8 cellular contexts compared by ENCODE assay signal in genomic region chr7:30510124-30511074, GRCh38. TPM values are rescaled to one million over a fixed set of nuclear protein-coding genes. Genes with fewer than 3 reads are reported as not detected.
DNase-seq lines count a peak whose midpoint lies in the region; ATAC-seq and TF ChIP-seq lines count a peak whose summit lies in the region.

No MANE protein-coding gene starts in this region.

- H3K9me3 ChIP-seq in OCI-LY3 (ENCODE audit: insufficient read depth, low read length) = no peaks in the 10 kb centered on the region
- no peaks in the 10 kb centered on the region for H3K9me3 ChIP-seq in body of pancreas
- H3K9me3 ChIP-seq in thoracic aorta = no peaks in the 10 kb centered on the region

- no peak overlapping the region for H3K27ac ChIP-seq in OCI-LY3 (ENCODE audit: low read length)
- peak overlapping the region in 2 of 4 donors; percentile 15 to 16 for H3K27ac ChIP-seq in body of pancreas
- H3K27ac ChIP-seq in thoracic aorta = no peak overlapping the region

- TF ChIP-seq CTCF in OCI-LY3 (IDR thresholded peaks at IDR 0.05; ENCODE audit: low read depth, low read length) = peak; percentile 75
- TF ChIP-seq CTCF in body of pancreas (IDR thresholded peaks at IDR 0.05) = peak; percentile 65 to 86 (median 71)
- TF ChIP-seq CTCF in thoracic aorta (IDR thresholded peaks at IDR 0.05) = peak; percentile 67

- H3K27ac Mint-ChIP-seq in activated T-helper 1 cell treated with anti-CD3 and anti-CD28 coated beads, Interleukin-12 subunit alpha, Interleukin-12 subunit beta, Interleukin-2, Interleukin-4 antibody, amounts not matched to agents 30 ng/mL and 10 ng/mL and 1 ng/mL, durations not matched to agents 14 hours and 24 hours and 36 hours = no peak overlapping the region

- no peak for TF ChIP-seq POLR2A in body of pancreas (IDR thresholded peaks at IDR 0.05)

- 60 to 70% methylated on average over 4 of the region's 4 CpGs for WGBS in body of pancreas, 2 donors

- peaks cover 4% of the 10 kb centered on the region for H3K36me3 Mint-ChIP-seq in activated T-helper 1 cell treated with anti-CD3 and anti-CD28 coated beads, Interleukin-12 subunit alpha, Interleukin-12 subunit beta, Interleukin-2, Interleukin-4 antibody, amounts not matched to agents 30 ng/mL and 10 ng/mL and 1 ng/mL, durations not matched to agents 14 hours and 24 hours and 36 hours (ENCODE audit: low read depth)

- H3K79me2 ChIP-seq in OCI-LY3 (ENCODE audit: low read length) = no peaks in the 10 kb centered on the region

- DNase-seq in NCI-H2107 treated with DMSO at 0.1 percent for 48 hours (lab: John Stamatoyannopoulos, UW; ENCODE audit: unreplicated experiment) = peak; percentile 18
- DNase-seq in NCI-H2107 (lab: John Stamatoyannopoulos, UW) = no peak
- peak; percentile 28 for DNase-seq in HCEC 1CT
- DNase-seq in body of pancreas = peak; percentile 26 to 52 (median 32)
- DNase-seq in left colon = no peak
- DNase-seq in thoracic aorta (ENCODE audit: low spot score) = no peak
- no peak for DNase-seq in activated T-helper 1 cell treated with anti-CD3 and anti-CD28 coated beads, Interleukin-12 subunit alpha, Interleukin-12 subunit beta, Interleukin-2, Interleukin-4 antibody, amounts not matched to agents 30 ng/mL and 10 ng/mL and 1 ng/mL, durations not matched to agents 14 hours and 24 hours and 36 hours (ENCODE audit: low spot score)

- H3K4me1 Mint-ChIP-seq in activated T-helper 1 cell treated with anti-CD3 and anti-CD28 coated beads, Interleukin-12 subunit alpha, Interleukin-12 subunit beta, Interleukin-2, Interleukin-4 antibody, amounts not matched to agents 30 ng/mL and 10 ng/mL and 1 ng/mL, durations not matched to agents 14 hours and 24 hours and 36 hours (ENCODE audit: low read depth) = peaks cover 5% of the 10 kb centered on the region

- no peak overlapping the region for H3K4me2 ChIP-seq in OCI-LY3 (ENCODE audit: low read length)

- no peaks in the 10 kb centered on the region for H3K27me3 ChIP-seq in OCI-LY3 (ENCODE audit: low read depth, low read length)
- no peaks in the 10 kb centered on the region for H3K27me3 ChIP-seq in body of pancreas
- H3K27me3 ChIP-seq in thoracic aorta (replicated peaks; ENCODE audit: insufficient read depth) = no peaks in the 10 kb centered on the region

- H4K20me1 ChIP-seq in OCI-LY3 (ENCODE audit: insufficient read depth, low read length) = no peaks in the 10 kb centered on the region

- no peak overlapping the region for H3K4me3 Mint-ChIP-seq in activated T-helper 1 cell treated with anti-CD3 and anti-CD28 coated beads, Interleukin-12 subunit alpha, Interleukin-12 subunit beta, Interleukin-2, Interleukin-4 antibody, amounts not matched to agents 30 ng/mL and 10 ng/mL and 1 ng/mL, durations not matched to agents 14 hours and 24 hours and 36 hours

- no peaks in the 10 kb centered on the region for H3K27me3 Mint-ChIP-seq in activated T-helper 1 cell treated with anti-CD3 and anti-CD28 coated beads, Interleukin-12 subunit alpha, Interleukin-12 subunit beta, Interleukin-2, Interleukin-4 antibody, amounts not matched to agents 30 ng/mL and 10 ng/mL and 1 ng/mL, durations not matched to agents 14 hours and 24 hours and 36 hours (ENCODE audit: insufficient read depth)

- H3K4me1 ChIP-seq in OCI-LY3 (ENCODE audit: low read length) (peaks cover under 1% of the 10 kb centered on the region; the same call in 1 of the 2 replicates), body of pancreas (peaks cover 18% of the 10 kb centered on the region), thoracic aorta (ENCODE audit: control insufficient read depth in 1 of 2, low read depth in 2 of 2) (peaks cover 0 to 5% of the 10 kb centered on the region in 2 donors)

- H3K36me3 ChIP-seq in OCI-LY3 (replicated peaks; ENCODE audit: low read depth, low read length) (no peaks in the 10 kb centered on the region), body of pancreas (replicated peaks in 1 of 2; ENCODE audit: insufficient read depth in 1 of 2, low read depth in 2 of 2) (no peaks in the 10 kb centered on the region), thoracic aorta (no peaks in the 10 kb centered on the region)

- ATAC-seq in body of pancreas (peak; percentile 81), left colon (peak; percentile 77), thoracic aorta (ENCODE audit: insufficient number of reproducible peaks, low FRiP score, low read depth) (no peak)

- intact Hi-C loops in body of pancreas (cut with DNase I) = no loop called here
- intact Hi-C loops in left colon (cut with DNase I, micrococcal nuclease) = no loop called here
- intact Hi-C loops in activated T-helper 1 cell treated with anti-CD3 and anti-CD28 coated beads, Interleukin-12 subunit alpha, Interleukin-12 subunit beta, Interleukin-2, Interleukin-4 antibody, amounts not matched to agents 30 ng/mL and 10 ng/mL and 1 ng/mL, durations not matched to agents 14 hours and 24 hours and 36 hours (cut with micrococcal nuclease) = loop anchor here (1.0 kb wide), 2 partner anchors 54 to 230 kb away; no protein-coding TSS in a partner anchor

- no peak overlapping the region for H3K9ac ChIP-seq in OCI-LY3 (ENCODE audit: low read length)

- H3K9me3 Mint-ChIP-seq in activated T-helper 1 cell treated with anti-CD3 and anti-CD28 coated beads, Interleukin-12 subunit alpha, Interleukin-12 subunit beta, Interleukin-2, Interleukin-4 antibody, amounts not matched to agents 30 ng/mL and 10 ng/mL and 1 ng/mL, durations not matched to agents 14 hours and 24 hours and 36 hours = peaks cover 4% of the 10 kb centered on the region

- H2AFZ ChIP-seq in OCI-LY3 (ENCODE audit: low read depth, low read length) = no peak overlapping the region

- no peak overlapping the region for H3K4me3 ChIP-seq in OCI-LY3 (ENCODE audit: low read length)
- no peak overlapping the region for H3K4me3 ChIP-seq in body of pancreas
- H3K4me3 ChIP-seq in thoracic aorta = no peak overlapping the region

RNA-seq across cellular contexts. Expression of gene GGCT, which starts 5.8 kb away (rescaled TPM):
- total RNA-seq in body of pancreas (10 to 100 TPM; 13.5 to 42.2 TPM), left colon (10 to 100 TPM; 34.8 to 47.6 TPM), thoracic aorta (10 to 100 TPM; 11.8 to 24.6 TPM)
- total RNA-seq in activated T-helper 1 cell treated with anti-CD3 and anti-CD28 coated beads, Interleukin-12 subunit alpha, Interleukin-12 subunit beta, Interleukin-2, Interleukin-4 antibody, amounts not matched to agents 30 ng/mL and 10 ng/mL and 1 ng/mL, durations not matched to agents 14 hours and 24 hours and 36 hours = 75.4 and 79.0 TPM in 2 replicates

RNA-seq across cellular contexts. Expression of gene NOD1, which starts 31.8 kb away (rescaled TPM):
- total RNA-seq in body of pancreas (1 to 10 TPM; 3.6 to 4.6 TPM), left colon (10 to 100 TPM; 12.7 to 14.5 TPM), thoracic aorta (10 to 100 TPM; 16.2 to 47.0 TPM)
- total RNA-seq in activated T-helper 1 cell treated with anti-CD3 and anti-CD28 coated beads, Interleukin-12 subunit alpha, Interleukin-12 subunit beta, Interleukin-2, Interleukin-4 antibody, amounts not matched to agents 30 ng/mL and 10 ng/mL and 1 ng/mL, durations not matched to agents 14 hours and 24 hours and 36 hours = 9.1 and 13.1 TPM in 2 replicates

Comparison
In these comparisons a context has a peak if more than half of its experiments do, and no peak if none do; other contexts are left out.
1. DNase-seq: peak in NCI-H2107 treated with DMSO at 0.1 percent for 48 hours (single experiment), HCEC 1CT (single experiment) and body of pancreas (4 of 4); none in NCI-H2107 (single experiment), left colon (0 of 2), thoracic aorta (single experiment) and activated T-helper 1 cell treated with anti-CD3 and anti-CD28 coated beads, Interleukin-12 subunit alpha, Interleukin-12 subunit beta, Interleukin-2, Interleukin-4 antibody, amounts not matched to agents 30 ng/mL and 10 ng/mL and 1 ng/mL, durations not matched to agents 14 hours and 24 hours and 36 hours (single experiment).
2. Peak in every context shown above with its lines, with median percentiles within 50 percentile points of each other: CTCF ChIP-seq.